In the genomic region with DNA sequence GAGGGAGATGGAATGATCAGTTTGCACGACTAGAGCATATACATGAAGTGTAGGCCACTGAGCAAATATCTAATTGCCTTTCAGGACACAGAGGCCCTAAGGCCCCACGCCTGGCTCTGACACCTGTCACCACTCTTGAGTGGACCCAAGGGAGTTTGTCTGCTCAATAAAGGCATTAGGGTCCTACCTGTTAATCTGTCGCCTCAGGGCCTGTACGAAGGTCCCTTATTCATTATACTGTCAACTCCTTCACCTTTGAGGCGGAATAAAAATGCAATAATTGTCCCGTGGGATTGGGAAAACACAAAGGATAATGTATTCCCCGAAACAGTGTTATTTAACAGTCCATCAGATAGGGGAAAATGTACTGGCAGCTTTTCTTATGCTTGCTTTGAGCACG, we compare ENCODE assay signal across 22 cellular contexts.
DNase-seq lines count a peak whose midpoint lies in the region; TF ChIP-seq lines count a peak whose summit lies in the region.
"Had no signal": no experiment of that assay in that cellular context is flagged by ENCODE, and none has a peak within 500 bp of the region (broad histone marks: within the 10 kb centered on the region; RNA-seq: fewer than 3 reads in every experiment).

No MANE protein-coding gene starts in this region.

- H3K4me1 ChIP-seq in esophagus muscularis mucosa (peaks cover 0 to 37% (median 36%) of the 10 kb centered on the region in 4 donors), stomach smooth muscle (ENCODE audit: control insufficient read depth, insufficient read depth, low read length) (peaks cover 24% of the 10 kb centered on the region)
- H3K4me1 ChIP-seq: parathyroid adenoma had no signal

- H3K4me3 ChIP-seq in esophagus muscularis mucosa (no peak overlapping the region), stomach smooth muscle (ENCODE audit: low read length in 2 of 2) (no peak overlapping the region)
- H3K4me3 ChIP-seq: gastrocnemius medialis, SK-N-MC, transverse colon had no signal

- TF ChIP-seq EP300 in esophagus muscularis mucosa (IDR thresholded peaks at IDR 0.05): no peak

- no peak for TF ChIP-seq POLR2A in esophagus muscularis mucosa (IDR thresholded peaks at IDR 0.05; ENCODE audit: low read depth)

- peak; percentile 82 for DNase-seq in NCI-H1436 (lab: John Stamatoyannopoulos, UW)
- peak; percentile 86 for DNase-seq in NCI-H2107 treated with DMSO at 0.1 percent for 48 hours (lab: John Stamatoyannopoulos, UW; ENCODE audit: unreplicated experiment)
- DNase-seq in esophagus muscularis mucosa (ENCODE audit: extremely low spot score): no peak
- DNase-seq in SKM-1 treated with dmso at 0.1 percent for 144 hours (lab: John Stamatoyannopoulos, UW; ENCODE audit: unreplicated experiment): no peak
- DNase-seq in putamen (ENCODE audit: low spot score): no peak
- no peak for DNase-seq in iPS-NIHi11 (ENCODE audit: low spot score)
- DNase-seq: activated B cell treated with CpG ODN at 0.5 μM for 24 hours; activated CD8-positive, alpha-beta T cell treated with anti-CD3 and anti-CD28 coated beads for 36 hours; activated naive CD4-positive, alpha-beta T cell treated with Interleukin-2 at 50 U/mL for 16 hours; activated T-cell treated with anti-CD3 and anti-CD28 coated beads, Interleukin-2, amount 50 U/mL, for 1 hour; amniotic stem cell; CD8-positive, alpha-beta memory T cell; erythroblast; gastrocnemius medialis; kidney glomerular epithelial cell; natural killer cell; stimulated activated CD4-positive, alpha-beta T cell treated with anti-CD3 and anti-CD28 coated beads, Interleukin-2, amount 100 ng/mL, for 24 hours; stimulated activated naive B cell treated with anti-CD40 and anti-IgM and Interleukin-4, amounts not matched to agents 10 μg/mL and 1 μg/mL and 100 μg/mL, for 72 hours; transverse colon had no signal

- no peak for TF ChIP-seq CTCF in esophagus muscularis mucosa (IDR thresholded peaks at IDR 0.05)

- H3K9ac ChIP-seq in stomach smooth muscle (ENCODE audit: low read length in 2 of 2): no peak overlapping the region
- H3K9ac ChIP-seq: parathyroid adenoma had no signal

- peak overlapping the region; percentile 66 to 72 (median 70) for H3K27ac ChIP-seq in esophagus muscularis mucosa (replicated peaks in 1 of 4)
- H3K27ac ChIP-seq in stomach smooth muscle (ENCODE audit: low read length): peak overlapping the region; percentile 53
- H3K27ac ChIP-seq: parathyroid adenoma, SK-N-MC had no signal

- no peaks in the 10 kb centered on the region for H3K9me3 ChIP-seq in esophagus muscularis mucosa
- H3K9me3 ChIP-seq in stomach smooth muscle (ENCODE audit: control insufficient read depth in 2 of 2, low read length in 2 of 2): peaks cover 0 to 2% of the 10 kb centered on the region in 2 donors
- H3K9me3 ChIP-seq: gastrocnemius medialis, transverse colon had no signal

- H3K36me3 ChIP-seq in esophagus muscularis mucosa (no peaks in the 10 kb centered on the region), stomach smooth muscle (ENCODE audit: control insufficient read depth in 2 of 2, insufficient read depth in 2 of 2, low read length in 2 of 2) (no peaks in the 10 kb centered on the region)
- H3K36me3 ChIP-seq: gastrocnemius medialis, transverse colon had no signal

- H3K27me3 ChIP-seq in esophagus muscularis mucosa: no peaks in the 10 kb centered on the region
- H3K27me3 ChIP-seq in stomach smooth muscle (ENCODE audit: control insufficient read depth in 1 of 2, insufficient read depth in 2 of 2, low read length in 2 of 2): no peaks in the 10 kb centered on the region
- H3K27me3 ChIP-seq: gastrocnemius medialis, transverse colon had no signal

- intact Hi-C loops in esophagus muscularis mucosa (cut with DNase I): no loop called here

- WGBS in esophagus muscularis mucosa: 81% methylated on average over 8 of the region's 8 CpGs

Comparison
In these comparisons a context has a peak if more than half of its experiments do, and no peak if none do; other contexts are left out.
1. DNase-seq: peak in NCI-H1436 (single experiment) and NCI-H2107 treated with DMSO at 0.1 percent for 48 hours (single experiment); none in esophagus muscularis mucosa (single experiment), SKM-1 treated with dmso at 0.1 percent for 144 hours (single experiment), putamen (single experiment) and iPS-NIHi11 (single experiment).